Comparison of ENCODE assay signal across 8 cellular contexts in genomic region chr9:71910602-71911060, GRCh38. TPM values are rescaled to one million over a fixed set of nuclear protein-coding genes. Genes with fewer than 3 reads are reported as not detected.
DNase-seq lines count a peak whose midpoint lies in the region; ATAC-seq and TF ChIP-seq lines count a peak whose summit lies in the region.

No MANE protein-coding gene starts in this region.

- ATAC-seq in GM18907 (IDR thresholded peaks at IDR 0.05; ENCODE audit: unreplicated experiment) (peak; percentile 21), HG03097 (IDR thresholded peaks at IDR 0.05; ENCODE audit: low FRiP score, unreplicated experiment) (peak; percentile 9), heart left ventricle (peak; percentile 1 to 37 (median 18))

- H3K27ac ChIP-seq in ACC112 (ENCODE audit: low read depth, low read length) (peak overlapping the region; percentile 67), heart left ventricle (peak overlapping the region; percentile 70 to 97 (median 94)), skeletal muscle tissue (ENCODE audit: low read depth, low read length) (peak overlapping the region; percentile 90)

- H3K4me3 ChIP-seq in ACC112 (ENCODE audit: low read depth, low read length) (peak overlapping the region; percentile 92), WI38 (ENCODE audit: low read depth, low read length) (peak overlapping the region; percentile 91), heart left ventricle (peak overlapping the region; percentile 66 to 98 (median 94)), skeletal muscle tissue (ENCODE audit: low read length in 3 of 3) (peak overlapping the region; percentile 90 to 96 (median 95))

- H3K27me3 ChIP-seq in ACC112 (ENCODE audit: insufficient read depth, low read length) (no peaks in the 10 kb centered on the region), heart left ventricle (no peaks in the 10 kb centered on the region), skeletal muscle tissue (ENCODE audit: control insufficient read depth in 3 of 3, insufficient read depth in 3 of 3, low read length in 3 of 3) (no peaks in the 10 kb centered on the region)

- intact Hi-C loops in heart left ventricle (cut with DNase I) = loop anchor here in 5 of 10 donors (5.0 to 10.0 kb wide), 8 partner anchors 64 to 454 kb away; partner anchors contain the start of gene ZFAND5 (in 1 of the 5)

- H3K79me2 ChIP-seq in ACC112 (ENCODE audit: control insufficient read depth, insufficient read depth, low read length, unreplicated experiment) = peaks cover 84% of the 10 kb centered on the region

- H3K9ac ChIP-seq in skeletal muscle tissue (ENCODE audit: low read depth in 1 of 3, low read length in 3 of 3) = peak overlapping the region; percentile 89 to 93 (median 90)

- no peaks in the 10 kb centered on the region for H3K9me3 ChIP-seq in heart left ventricle
- H3K9me3 ChIP-seq in skeletal muscle tissue (ENCODE audit: control insufficient read depth in 3 of 3, low read length in 3 of 3) = no peaks in the 10 kb centered on the region

- WGBS in heart left ventricle, 4 donors = 0 to 1% (median 0%) methylated on average over 10 to 62 of the region's 62 CpGs

- TF ChIP-seq CTCF in WI38 (IDR thresholded peaks at IDR 0.05; ENCODE audit: low read depth, low read length) (no peak), heart left ventricle (IDR thresholded peaks at IDR 0.05) (peak in 1 of 12 donors; percentile 11)

- DNase-seq in heart left ventricle (no peak), NCI-H345 (lab: John Stamatoyannopoulos, UW) (no peak), NOMO-1 treated with dmso at 0.1 percent for 144 hours (lab: John Stamatoyannopoulos, UW; ENCODE audit: unreplicated experiment) (no peak)

- H3K36me3 ChIP-seq in ACC112 (ENCODE audit: insufficient read depth, low read length) (no peaks in the 10 kb centered on the region), heart left ventricle (peaks cover 0 to 8% (median 0%) of the 10 kb centered on the region in 9 donors), skeletal muscle tissue (ENCODE audit: control insufficient read depth in 3 of 3, insufficient read depth in 3 of 3, low read length in 3 of 3) (no peaks in the 10 kb centered on the region)

- peaks cover 20% of the 10 kb centered on the region for H3K4me1 ChIP-seq in ACC112 (ENCODE audit: control insufficient read depth, insufficient read depth, low read length, unreplicated experiment)
- H3K4me1 ChIP-seq in heart left ventricle = peaks cover 0 to 47% (median 32%) of the 10 kb centered on the region in 12 donors
- peaks cover 5 to 31% (median 11%) of the 10 kb centered on the region in 3 donors for H3K4me1 ChIP-seq in skeletal muscle tissue (ENCODE audit: control insufficient read depth in 3 of 3, insufficient read depth in 3 of 3, low read length in 3 of 3)

- TF ChIP-seq POLR2A in heart left ventricle (IDR thresholded peaks at IDR 0.05) = no peak

- H2AFZ ChIP-seq in ACC112 (ENCODE audit: low read length, unreplicated experiment) = peak overlapping the region; percentile 68

RNA-seq across cellular contexts. Expression of gene ABHD17B, which starts 0.4 kb away (rescaled TPM):
- total RNA-seq in heart left ventricle (10 to 100 TPM in 7 of 9 donors, 1 to 10 TPM in 2; 8.5 to 15.9 (median 10.9) TPM), skeletal muscle tissue (57.4 TPM)
- polyA plus RNA-seq in heart left ventricle = 10 to 100 TPM in 1 of 2 donors, 1 to 10 TPM in 1; 2.7 to 10.5 TPM

RNA-seq across cellular contexts. Expression of gene C9orf85, which starts 0.8 kb away (rescaled TPM):
- 1 to 10 TPM; 3.6 to 9.7 (median 4.8) TPM for total RNA-seq in heart left ventricle
- polyA plus RNA-seq in heart left ventricle = 1 to 10 TPM; 4.5 to 8.2 TPM
- 18.3 TPM for total RNA-seq in skeletal muscle tissue
